In the genomic region with DNA sequence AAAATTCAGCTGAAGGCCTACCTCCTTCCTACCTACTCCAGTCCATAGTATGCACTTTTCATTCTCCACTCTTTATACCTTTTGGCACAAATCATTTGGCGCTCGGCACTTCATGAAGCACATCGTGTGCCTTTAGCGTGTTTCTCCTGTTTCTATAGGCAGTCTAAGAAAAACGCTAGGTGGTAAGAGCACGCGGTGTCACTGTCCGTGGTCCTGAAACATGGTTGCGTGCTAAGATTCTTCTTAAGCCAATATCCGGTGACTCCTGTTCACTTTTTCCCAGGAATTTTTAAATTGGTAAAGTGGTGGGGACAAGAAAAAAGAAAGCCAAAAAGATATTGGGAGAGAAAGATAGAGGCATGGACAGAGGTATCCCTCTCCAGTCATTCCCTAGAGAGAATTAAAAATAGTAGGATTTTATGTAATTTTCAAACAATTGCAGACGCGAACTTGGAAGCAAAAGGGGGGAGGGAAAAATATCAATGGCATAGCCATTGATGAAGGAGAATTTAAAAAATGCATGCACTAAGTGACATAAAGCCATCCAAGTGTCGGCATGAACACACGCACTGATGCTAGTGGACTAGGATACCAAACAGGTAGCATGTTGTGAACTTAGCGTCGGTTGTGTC, we compare ENCODE assay signal across 10 cellular contexts. TPM values are rescaled to one million over a fixed set of nuclear protein-coding genes. Genes with fewer than 3 reads are reported as not detected.
A peak's percentile ranks its signal among the peaks of the same experiment; 100 is the strongest.
DNase-seq lines count a peak whose midpoint lies in the region; ATAC-seq and TF ChIP-seq lines count a peak whose summit lies in the region.
"Had no signal": no experiment of that assay in that cellular context is flagged by ENCODE, and none has a peak within 500 bp of the region (broad histone marks: within the 10 kb centered on the region; RNA-seq: fewer than 3 reads in every experiment).

No MANE protein-coding gene starts in this region.

- no CpG with 5 or more reads among the region's 16 CpGs for WGBS in mesendoderm (ENCODE audit: extremely low coverage, insufficient coverage, low lambda C conversion rate)

- no peak overlapping the region for H4K5ac ChIP-seq in mesendoderm (ENCODE audit: low read length)

- H3K79me1 ChIP-seq in mesendoderm (ENCODE audit: low read length) = no peaks in the 10 kb centered on the region

- H3K79me2 ChIP-seq in mesendoderm (ENCODE audit: control insufficient read depth, insufficient read depth, low read length) = no peaks in the 10 kb centered on the region

- H3K4me2 ChIP-seq in mesendoderm (ENCODE audit: low read length) = no peak overlapping the region

- H3K23ac ChIP-seq in mesendoderm (ENCODE audit: low read length) = no peak overlapping the region

- ATAC-seq in GM19463 (IDR thresholded peaks at IDR 0.05; ENCODE audit: unreplicated experiment) = no peak

- DNase-seq in EH (ENCODE audit: low read depth) (peak; percentile 25), LNCaP clone FGC (ENCODE audit: low read depth) (peak; percentile 61), choroid plexus epithelial cell (ENCODE audit: low read depth) (peak; percentile 30), mesendoderm (peak; percentile 88), NCI-H345 (lab: John Stamatoyannopoulos, UW) (no peak), NCI-H187 (lab: John Stamatoyannopoulos, UW) (no peak), NCI-H2196 treated with DMSO at 0.1 percent for 48 hours (lab: John Stamatoyannopoulos, UW; ENCODE audit: unreplicated experiment) (no peak)
- DNase-seq: left cardiac atrium had no signal

- H3K27me3 ChIP-seq in mesendoderm (ENCODE audit: insufficient read depth, low read length, poor library complexity) = no peaks in the 10 kb centered on the region

- H3K4me3 ChIP-seq in LNCaP clone FGC (ENCODE audit: low read depth, low read length) (no peak overlapping the region), choroid plexus epithelial cell (ENCODE audit: low read depth, low read length) (no peak overlapping the region), mesendoderm (ENCODE audit: low read length) (no peak overlapping the region)

- no peak overlapping the region for H3K27ac ChIP-seq in mesendoderm (ENCODE audit: low read depth, low read length)

- H2BK15ac ChIP-seq in mesendoderm (replicated peaks; ENCODE audit: low read depth) = no peak overlapping the region

- no peak overlapping the region for H2AK5ac ChIP-seq in mesendoderm (ENCODE audit: low read length)

- H3K4me1 ChIP-seq in mesendoderm (ENCODE audit: control insufficient read depth, low read depth, low read length) = peaks cover 3% of the 10 kb centered on the region

- TF ChIP-seq CTCF in LNCaP clone FGC (IDR thresholded peaks at IDR 0.05; ENCODE audit: control insufficient read depth, extremely low read depth, insufficient read depth) = no peak
- no peak for TF ChIP-seq CTCF in choroid plexus epithelial cell (conservative IDR thresholded peaks at IDR 0.05; ENCODE audit: low read depth, low read length)

- no peak overlapping the region for H3K9ac ChIP-seq in mesendoderm (ENCODE audit: low read length)

- no peak overlapping the region for H2BK5ac ChIP-seq in mesendoderm (ENCODE audit: low read length)

- no peak overlapping the region for H2BK120ac ChIP-seq in mesendoderm (ENCODE audit: low read depth, low read length)

- no peak overlapping the region for H3K56ac ChIP-seq in mesendoderm (ENCODE audit: low read length)

- H3K18ac ChIP-seq in mesendoderm (ENCODE audit: low read length) = no peak overlapping the region

- H4K8ac ChIP-seq in mesendoderm (ENCODE audit: low read depth, low read length) = no peak overlapping the region

- H3K4ac ChIP-seq in mesendoderm (ENCODE audit: low read depth, low read length) = no peak overlapping the region

- no peaks in the 10 kb centered on the region for H3K36me3 ChIP-seq in mesendoderm (ENCODE audit: control insufficient read depth, insufficient read depth, low read length)

RNA-seq across cellular contexts. Expression of a gene that starts 1.4 kb away (rescaled TPM):
- polyA plus RNA-seq in mesendoderm (2013, experiment 1 of 2) = 1.5 TPM
- 1.6 TPM for polyA plus RNA-seq in mesendoderm (2013, experiment 2 of 2)
- polyA plus RNA-seq: IgD-negative memory B cell had no signal

Comparison
In these comparisons a context has a peak if more than half of its experiments do, and no peak if none do; other contexts are left out.
1. DNase-seq: peak in EH (single experiment), LNCaP clone FGC (single experiment), choroid plexus epithelial cell (single experiment) and mesendoderm (single experiment); none in NCI-H345 (single experiment), NCI-H187 (0 of 2) and NCI-H2196 treated with DMSO at 0.1 percent for 48 hours (single experiment).